ENCODE assay signal across 9 cellular contexts in genomic region chr5:54673523-54674225, GRCh38.
DNase-seq lines count a peak whose midpoint lies in the region; ATAC-seq, FAIRE-seq and TF ChIP-seq lines count a peak whose summit lies in the region.
"Had no signal": no experiment of that assay in that cellular context is flagged by ENCODE, and none has a peak within 500 bp of the region (broad histone marks: within the 10 kb centered on the region; RNA-seq: fewer than 3 reads in every experiment).

No MANE protein-coding gene starts in this region.

- ATAC-seq in GM18868 (IDR thresholded peaks at IDR 0.05; ENCODE audit: unreplicated experiment) (peak; percentile 78), HG03565 (IDR thresholded peaks at IDR 0.05; ENCODE audit: unreplicated experiment) (peak; percentile 81), mucosa of descending colon (peak; percentile 87)

- TF ChIP-seq CTCF in mucosa of descending colon (IDR thresholded peaks at IDR 0.05): no peak

- H3K4me1 ChIP-seq in mucosa of descending colon (ENCODE audit: low read depth): no peaks in the 10 kb centered on the region

- no peaks in the 10 kb centered on the region for H3K9me3 ChIP-seq in mucosa of descending colon

- H3K36me3 ChIP-seq in mucosa of descending colon (ENCODE audit: low read depth): no peaks in the 10 kb centered on the region

- intact Hi-C loops in mucosa of descending colon (cut with DNase I, micrococcal nuclease): no loop called here

- FAIRE-seq in RCC 7860 (lab: Jason Lieb, UNC): no peak
- FAIRE-seq: H1 had no signal

- no peak overlapping the region for H3K4me3 ChIP-seq in mucosa of descending colon

- peak; percentile 32 for DNase-seq in activated effector memory CD4-positive, alpha-beta T cell treated with Interleukin-2 at 50 U/mL for 16 hours
- DNase-seq in mucosa of descending colon (peak; percentile 31 to 73 (median 61)), RCC 7860 (ENCODE audit: low spot score) (no peak), DMS114 treated with DMSO at 0.1 percent for 48 hours (lab: John Stamatoyannopoulos, UW; ENCODE audit: unreplicated experiment) (no peak), NCI-H2196 (lab: John Stamatoyannopoulos, UW; ENCODE audit: unreplicated experiment) (no peak), foreskin melanocyte (no peak)

Comparison
In these comparisons a context has a peak if more than half of its experiments do, and no peak if none do; other contexts are left out.
1. DNase-seq: peak in activated effector memory CD4-positive, alpha-beta T cell treated with Interleukin-2 at 50 U/mL for 16 hours (single experiment) and mucosa of descending colon (3 of 3); none in RCC 7860 (single experiment), DMS114 treated with DMSO at 0.1 percent for 48 hours (single experiment), NCI-H2196 (single experiment) and foreskin melanocyte (single experiment).
2. Peak in every context shown above with its lines, with median percentiles within 50 percentile points of each other: ATAC-seq.